12 cellular contexts compared by ENCODE assay signal in genomic region chr1:992336-992735, GRCh38. TPM values are rescaled to one million over a fixed set of nuclear protein-coding genes. Genes with fewer than 3 reads are reported as not detected.
DNase-seq lines count a peak whose midpoint lies in the region; ATAC-seq, FAIRE-seq and TF ChIP-seq lines count a peak whose summit lies in the region.
"Not testable (repeated sequence)": the region's sequence is repeated elsewhere in the genome, so short reads cannot be mapped to it uniquely, and the experiment has no call there.
"Had no signal": no experiment of that assay in that cellular context is flagged by ENCODE, and none has a peak within 500 bp of the region (broad histone marks: within the 10 kb centered on the region; RNA-seq: fewer than 3 reads in every experiment).

No MANE protein-coding gene starts in this region.

- peak; percentile 48 for ATAC-seq in activated CD8-positive, alpha-beta T cell treated with anti-CD3 and anti-CD28 coated beads for 36 hours
- ATAC-seq in GM12878 = peak; percentile 82
- not testable (repeated sequence) for ATAC-seq in left ventricle myocardium superior
- ATAC-seq in stimulated activated naive CD8-positive, alpha-beta T cell treated with anti-CD3 and anti-CD28 coated beads, Interleukin-15, Interleukin-2, amounts not matched to agents 100 U/mL and 50 U/mL, for 24 hours = peak; percentile 33

- not testable (repeated sequence) for H2AFZ ChIP-seq in GM12878 (ENCODE audit: control insufficient read depth, low read depth, low read length)

- not testable (repeated sequence) for H3K36me3 ChIP-seq in GM12878 (ENCODE audit: control insufficient read depth in 2 of 2, insufficient read depth in 2 of 2, low read length in 1 of 2)

- H3K9me3 Mint-ChIP-seq in HFFc6 = peaks cover 24% of the 10 kb centered on the region
- H3K9me3 Mint-ChIP-seq in activated CD8-positive, alpha-beta T cell treated with anti-CD3 and anti-CD28 coated beads for 36 hours = not testable (repeated sequence)
- H3K9me3 Mint-ChIP-seq in activated naive CD4-positive, alpha-beta T cell treated with anti-CD3 and anti-CD28 coated beads for 36 hours = peaks cover 12% of the 10 kb centered on the region

- intact Hi-C loops in activated CD8-positive, alpha-beta T cell treated with anti-CD3 and anti-CD28 coated beads for 36 hours (cut with micrococcal nuclease); activated naive CD4-positive, alpha-beta T cell treated with anti-CD3 and anti-CD28 coated beads for 36 hours (cut with micrococcal nuclease); GM12878 (cut with micrococcal nuclease; ENCODE audit: unreplicated experiment); left ventricle myocardium superior (cut with micrococcal nuclease): not testable (repeated sequence)

- not testable (repeated sequence) for TF ChIP-seq CTCF in GM12865 (IDR thresholded peaks at IDR 0.05; ENCODE audit: insufficient read depth, low read depth, low read length, missing control alignments); HFFc6 (IDR thresholded peaks at IDR 0.05); activated CD8-positive, alpha-beta T cell treated with anti-CD3 and anti-CD28 coated beads for 36 hours (IDR thresholded peaks at IDR 0.05); GM12878 (IDR thresholded peaks at IDR 0.05 in 2 of 3, conservative IDR thresholded peaks at IDR 0.05 in 1 of 3; ENCODE audit: control insufficient read depth in 2 of 3, extremely low read depth in 1 of 3, insufficient read depth in 1 of 3, low read depth in 3 of 3, low read length in 3 of 3)

- H3K27ac Mint-ChIP-seq in HFFc6 = 0 out of 2 replicates have a peak overlapping the region, but pooled peaks have one; percentile 13
- H3K27ac Mint-ChIP-seq in activated CD8-positive, alpha-beta T cell treated with anti-CD3 and anti-CD28 coated beads for 36 hours = peak overlapping the region; percentile 42
- peak overlapping the region; percentile 85 for H3K27ac Mint-ChIP-seq in activated naive CD4-positive, alpha-beta T cell treated with anti-CD3 and anti-CD28 coated beads for 36 hours

- RAD21 ChIA-PET in GM12878 (lab: Charles Lee; ENCODE audit: unreplicated experiment) = interaction anchor here (0.6 to 1.7 kb wide), 8 partner anchors 8 to 86 kb away, joined by 3 to 7 read pairs (median 3); partner anchors contain the start of genes AGRN and ISG15

- not testable (repeated sequence) for TF ChIP-seq EP300 in GM12878 (IDR thresholded peaks at IDR 0.05; ENCODE audit: borderline replicate concordance in 1 of 2, control insufficient read depth in 1 of 2, low read depth in 2 of 2, low read length in 2 of 2)

- not testable (repeated sequence) for H3K4me3 ChIP-seq in GM12865 (ENCODE audit: low read depth, low read length); GM12878

- peaks cover 20% of the 10 kb centered on the region for H3K4me1 ChIP-seq in GM12878 (ENCODE audit: control insufficient read depth, insufficient read depth, low read length)

- TF ChIP-seq POLR2A in GM12878 (IDR thresholded peaks at IDR 0.05; ENCODE audit: low read depth, low read length) = not testable (repeated sequence)

- H3K27me3 Mint-ChIP-seq in HFFc6 (ENCODE audit: insufficient read depth) = peaks cover 29% of the 10 kb centered on the region
- peaks cover 36% of the 10 kb centered on the region for H3K27me3 Mint-ChIP-seq in activated CD8-positive, alpha-beta T cell treated with anti-CD3 and anti-CD28 coated beads for 36 hours
- peaks cover 21% of the 10 kb centered on the region for H3K27me3 Mint-ChIP-seq in activated naive CD4-positive, alpha-beta T cell treated with anti-CD3 and anti-CD28 coated beads for 36 hours (ENCODE audit: low read depth)

- not testable (repeated sequence) for H3K4me3 Mint-ChIP-seq in HFFc6; activated CD8-positive, alpha-beta T cell treated with anti-CD3 and anti-CD28 coated beads for 36 hours; activated naive CD4-positive, alpha-beta T cell treated with anti-CD3 and anti-CD28 coated beads for 36 hours

- POLR2A ChIA-PET in activated CD8-positive, alpha-beta T cell treated with anti-CD3 and anti-CD28 coated beads for 36 hours (lab: Charles Lee) = interaction anchor here (0.9 to 2.1 kb wide), 3 partner anchors 12 to 72 kb away, joined by 3 to 6 read pairs (median 4); partner anchors contain the start of gene NOC2L
- POLR2A ChIA-PET in GM12878 (lab: Charles Lee) = interaction anchor here (0.8 to 2.4 kb wide), 8 partner anchors 9 to 72 kb away, joined by 3 to 11 read pairs (median 4); partner anchors contain the start of gene ISG15

- in situ Hi-C loops in GM12878 (cut with MboI) = not testable (repeated sequence)

- not testable (repeated sequence) for TF ChIP-seq RAD21 in GM12878 (IDR thresholded peaks at IDR 0.05; ENCODE audit: insufficient read depth, low read depth, low read length)

- SMC1A ChIA-PET in GM12878 (lab: Charles Lee; ENCODE audit: uncharacterized antibody, unreplicated experiment) = interaction anchor here (0.9 to 2.2 kb wide), 7 partner anchors 10 to 238 kb away, joined by 3 to 8 read pairs (median 4); partner anchors contain the start of gene ISG15

- peaks cover 23% of the 10 kb centered on the region for H3K36me3 Mint-ChIP-seq in HFFc6 (ENCODE audit: low read depth)
- H3K36me3 Mint-ChIP-seq in activated CD8-positive, alpha-beta T cell treated with anti-CD3 and anti-CD28 coated beads for 36 hours (ENCODE audit: low read depth); activated naive CD4-positive, alpha-beta T cell treated with anti-CD3 and anti-CD28 coated beads for 36 hours (ENCODE audit: low read depth): not testable (repeated sequence)

- CTCF ChIA-PET in activated CD8-positive, alpha-beta T cell treated with anti-CD3 and anti-CD28 coated beads for 36 hours (lab: Charles Lee) = interaction anchor here (1.0 to 4.2 kb wide), 5 partner anchors 9 to 71 kb away, joined by 3 to 37 read pairs (median 7); partner anchors contain the start of gene ISG15
- CTCF ChIA-PET in activated naive CD4-positive, alpha-beta T cell treated with anti-CD3 and anti-CD28 coated beads for 36 hours (lab: Charles Lee) = interaction anchor here (0.6 to 1.7 kb wide), 7 partner anchors 9 to 284 kb away, joined by 3 to 6 read pairs (median 3); partner anchors contain the start of gene ISG15
- CTCF ChIA-PET in GM12878 (lab: Yijun Ruan, JAX) = interaction anchor here (1.0 to 4.7 kb wide), 7 partner anchors 9 to 71 kb away, joined by 3 to 34 read pairs (median 6); partner anchors contain the start of gene ISG15

- peak overlapping the region; percentile 13; the same call in 1 of the 2 replicates for H3K27ac ChIP-seq in GM12878 (ENCODE audit: control insufficient read depth, insufficient read depth)

- H3K4me2 ChIP-seq in GM12878 (ENCODE audit: control insufficient read depth, insufficient read depth) = peak overlapping the region; percentile 21

- H3K79me2 ChIP-seq in GM12878 (ENCODE audit: control insufficient read depth, insufficient read depth, low read length) = not testable (repeated sequence)

- BruUV-seq in GM12878 (replicated peaks; lab: Mats Ljungman, UMichigan) = not testable (repeated sequence)

- 7% methylated on average over 7 of the region's 7 CpGs for WGBS in GM12878 (ENCODE audit: insufficient coverage, insufficient replicate concordance, low lambda C conversion rate, missing lambda C conversion rate)

- FAIRE-seq in GM12878 (lab: Jason Lieb, UNC) = peak; percentile 18

- DNase-seq in GM12865 (ENCODE audit: low read depth) = peak; percentile 56
- not testable (repeated sequence) for DNase-seq in HFFc6; activated CD8-positive, alpha-beta T cell treated with anti-CD3 and anti-CD28 coated beads for 36 hours; stimulated activated naive CD8-positive, alpha-beta T cell treated with anti-CD3 and anti-CD28 coated beads, Interleukin-15, Interleukin-2, amounts not matched to agents 100 U/mL and 50 U/mL, for 24 hours
- DNase-seq in activated naive CD4-positive, alpha-beta T cell treated with anti-CD3 and anti-CD28 coated beads for 36 hours = peak; percentile 47
- DNase-seq in GM12878 (ENCODE audit: low read depth, low spot score) = peak; percentile 38
- peak; percentile 1 for DNase-seq in left ventricle myocardium superior

- H3K9ac ChIP-seq in GM12878 (ENCODE audit: control insufficient read depth, insufficient read depth, low read length) = not testable (repeated sequence)

- not testable (repeated sequence) for H4K20me1 ChIP-seq in GM12878 (ENCODE audit: control insufficient read depth, insufficient read depth)

- not testable (repeated sequence) for H3K9me3 ChIP-seq in GM12878 (replicated peaks; ENCODE audit: control insufficient read depth, insufficient read depth, low read length)

- H3K4me1 Mint-ChIP-seq in HFFc6 (ENCODE audit: low read depth) = not testable (repeated sequence)
- H3K4me1 Mint-ChIP-seq in activated CD8-positive, alpha-beta T cell treated with anti-CD3 and anti-CD28 coated beads for 36 hours (ENCODE audit: low read depth) = peaks cover 22% of the 10 kb centered on the region
- H3K4me1 Mint-ChIP-seq in activated naive CD4-positive, alpha-beta T cell treated with anti-CD3 and anti-CD28 coated beads for 36 hours (ENCODE audit: low read depth) = peaks cover 24% of the 10 kb centered on the region

- H3K27me3 ChIP-seq in GM12878 (replicated peaks in 1 of 2; ENCODE audit: control insufficient read depth in 2 of 2, insufficient read depth in 2 of 2, low read length in 1 of 2) = not testable (repeated sequence)

RNA-seq across cellular contexts. Expression of gene HES4, which starts 7.6 kb away (rescaled TPM):
- total RNA-seq in HFFc6 (2021; fragmentation: NEBNext Ultra II Directional; extraction: Animal tissue kit (Norgen Biotek cat#: 25700)) = 10 to 100 TPM; 14.1 to 17.4 (median 15.6) TPM
- 1 to 10 TPM; 5.7 to 9.0 TPM for total RNA-seq in activated CD8-positive, alpha-beta T cell treated with anti-CD3 and anti-CD28 coated beads for 36 hours
- 1 to 10 TPM; 4.1 to 4.7 TPM for total RNA-seq in activated naive CD4-positive, alpha-beta T cell treated with anti-CD3 and anti-CD28 coated beads for 36 hours
- 1.2 and 2.2 TPM in 2 replicates for total RNA-seq in GM12878 (2013; cell fraction: nucleolus; rRNA removed)
- total RNA-seq in GM12878 (2014; rRNA removed) (0.73 and 0.76 TPM in 2 replicates), GM12878 (2014; rRNA removed; fragmentation: Illumina TruSeq; extraction: Trizol) (not detected in 2 replicates), GM12878 (2021) (0.97 and 1.2 TPM in 2 replicates), left ventricle myocardium superior (39.4 TPM)
- 0.45 TPM for polyA plus RNA-seq in GM12878 (2011; ENCODE audit: low read depth)
- polyA plus RNA-seq in GM12878 (2011; rRNA removed) (0.62 and 1.7 TPM in 2 replicates), GM12878 (2014; fragmentation: Illumina TruSeq; extraction: Trizol) (not detected in 2 replicates), GM12878 (2014; fragmentation: Nextera tagmentation; extraction: Ambion mirVana) (not detected), GM12878 (2014; rRNA removed) (0.75 and 0.85 TPM in 2 replicates), GM12878 (2016; fragmentation: Nextera tagmentation; extraction: Ambion mirVana) (under 1 TPM in 1 of 2 experiments, not detected in 1; 0.44 TPM)
- polyA plus RNA-seq in GM12878 (2011; cell fraction: cytosol; rRNA removed) = 5.7 and 9.0 TPM in 2 replicates
- polyA plus RNA-seq in GM12878 (2011; cell fraction: nucleus; rRNA removed) = 26.7 and 31.4 TPM in 2 replicates
- 0.47 and 2.2 TPM in 2 replicates for polyA plus RNA-seq in GM12878 (2012)
- polyA minus RNA-seq in GM12878 (2011; rRNA and poly(A)+ RNA removed) = 0.41 TPM in 1 of 2 replicates, not detected in the other
- polyA minus RNA-seq in GM12878 (2011; cell fraction: cytosol; rRNA and poly(A)+ RNA removed) = 2.3 and 3.1 TPM in 2 replicates
- polyA minus RNA-seq in GM12878 (2011; cell fraction: nucleus; rRNA and poly(A)+ RNA removed) = 3.3 and 3.7 TPM in 2 replicates

RNA-seq across cellular contexts. Expression of gene PERM1, which starts 10.4 kb away (rescaled TPM):
- total RNA-seq in HFFc6 (2021; fragmentation: NEBNext Ultra II Directional; extraction: Animal tissue kit (Norgen Biotek cat#: 25700)) = under 1 TPM in 2 of 6 experiments, not detected in 4; 0.17 to 0.18 TPM
- total RNA-seq in activated CD8-positive, alpha-beta T cell treated with anti-CD3 and anti-CD28 coated beads for 36 hours = not detected
- total RNA-seq in activated naive CD4-positive, alpha-beta T cell treated with anti-CD3 and anti-CD28 coated beads for 36 hours = not detected
- not detected in 2 replicates for total RNA-seq in GM12878 (2013; cell fraction: nucleolus; rRNA removed)
- not detected in 2 replicates for total RNA-seq in GM12878 (2014; rRNA removed)
- total RNA-seq in GM12878 (2014; rRNA removed; fragmentation: Illumina TruSeq; extraction: Trizol) = not detected in 2 replicates
- not detected in 2 replicates for total RNA-seq in GM12878 (2021)
- not detected for polyA plus RNA-seq in GM12878 (2011; ENCODE audit: low read depth)
- polyA plus RNA-seq in GM12878 (2011; rRNA removed) = not detected in 2 replicates
- 0.02 TPM in 1 of 2 replicates, not detected in the other for polyA plus RNA-seq in GM12878 (2011; cell fraction: cytosol; rRNA removed)
- not detected in 2 replicates for polyA plus RNA-seq in GM12878 (2011; cell fraction: nucleus; rRNA removed)
- 0.30 and 0.38 TPM in 2 replicates for polyA plus RNA-seq in GM12878 (2012)
- not detected in 2 replicates for polyA plus RNA-seq in GM12878 (2014; fragmentation: Illumina TruSeq; extraction: Trizol)
- not detected for polyA plus RNA-seq in GM12878 (2014; fragmentation: Nextera tagmentation; extraction: Ambion mirVana)
- polyA plus RNA-seq in GM12878 (2014; rRNA removed) = not detected in 2 replicates
- not detected for polyA plus RNA-seq in GM12878 (2016; fragmentation: Nextera tagmentation; extraction: Ambion mirVana)
- polyA minus RNA-seq in GM12878 (2011; rRNA and poly(A)+ RNA removed) = not detected in 2 replicates
- not detected in 2 replicates for polyA minus RNA-seq in GM12878 (2011; cell fraction: cytosol; rRNA and poly(A)+ RNA removed)
- polyA minus RNA-seq in GM12878 (2011; cell fraction: nucleus; rRNA and poly(A)+ RNA removed) = not detected in 2 replicates
- total RNA-seq in left ventricle myocardium superior = 187 TPM
- total RNA-seq: A673, GM23338, H7 had no signal
- polyA plus RNA-seq: BJ, CD14-positive monocyte had no signal

RNA-seq across cellular contexts. Expression of gene ISG15, which starts 21.0 kb away (rescaled TPM):
- 10 to 100 TPM; 38.4 to 89.1 (median 42.1) TPM for total RNA-seq in HFFc6 (2021; fragmentation: NEBNext Ultra II Directional; extraction: Animal tissue kit (Norgen Biotek cat#: 25700))
- total RNA-seq in activated CD8-positive, alpha-beta T cell treated with anti-CD3 and anti-CD28 coated beads for 36 hours = 100 to 1,000 TPM in 1 of 2 experiments, 10 to 100 TPM in 1; 94.5 to 102 TPM
- total RNA-seq in activated naive CD4-positive, alpha-beta T cell treated with anti-CD3 and anti-CD28 coated beads for 36 hours = 100 to 1,000 TPM; 143 to 147 TPM
- 7.8 and 8.2 TPM in 2 replicates for total RNA-seq in GM12878 (2013; cell fraction: nucleolus; rRNA removed)
- 357 and 384 TPM in 2 replicates for total RNA-seq in GM12878 (2014; rRNA removed)
- 72.7 and 74.1 TPM in 2 replicates for total RNA-seq in GM12878 (2014; rRNA removed; fragmentation: Illumina TruSeq; extraction: Trizol)
- total RNA-seq in GM12878 (2021) = 282 and 338 TPM in 2 replicates
- polyA plus RNA-seq in GM12878 (2011; ENCODE audit: low read depth) = 95.7 TPM
- 108 and 314 TPM in 2 replicates for polyA plus RNA-seq in GM12878 (2011; rRNA removed)
- 516 and 935 TPM in 2 replicates for polyA plus RNA-seq in GM12878 (2011; cell fraction: cytosol; rRNA removed)
- 365 and 403 TPM in 2 replicates for polyA plus RNA-seq in GM12878 (2011; cell fraction: nucleus; rRNA removed)
- polyA plus RNA-seq in GM12878 (2012) = 362 and 375 TPM in 2 replicates
- polyA plus RNA-seq in GM12878 (2014; fragmentation: Illumina TruSeq; extraction: Trizol) = 1.3 and 7.8 TPM in 2 replicates
- polyA plus RNA-seq in GM12878 (2014; fragmentation: Nextera tagmentation; extraction: Ambion mirVana) = 100 to 1,000 TPM in 1 of 2 experiments, 10 to 100 TPM in 1; 68.9 to 126 TPM
- polyA plus RNA-seq in GM12878 (2014; rRNA removed) = 378 and 409 TPM in 2 replicates
- 100 to 1,000 TPM; 266 to 307 TPM for polyA plus RNA-seq in GM12878 (2016; fragmentation: Nextera tagmentation; extraction: Ambion mirVana)
- polyA minus RNA-seq in GM12878 (2011; rRNA and poly(A)+ RNA removed) = 73.1 and 231 TPM in 2 replicates
- polyA minus RNA-seq in GM12878 (2011; cell fraction: cytosol; rRNA and poly(A)+ RNA removed) = 81.3 and 93.7 TPM in 2 replicates
- 59.8 and 76.6 TPM in 2 replicates for polyA minus RNA-seq in GM12878 (2011; cell fraction: nucleus; rRNA and poly(A)+ RNA removed)
- total RNA-seq in left ventricle myocardium superior = 16.4 TPM

RNA-seq across cellular contexts. Expression of gene PLEKHN1, which starts 26.1 kb away (rescaled TPM):
- 1 to 10 TPM; 5.2 to 6.9 (median 6.0) TPM for total RNA-seq in HFFc6 (2021; fragmentation: NEBNext Ultra II Directional; extraction: Animal tissue kit (Norgen Biotek cat#: 25700))
- 1 to 10 TPM; 1.0 to 1.3 TPM for total RNA-seq in activated CD8-positive, alpha-beta T cell treated with anti-CD3 and anti-CD28 coated beads for 36 hours
- under 1 TPM; 0.52 to 0.69 TPM for total RNA-seq in activated naive CD4-positive, alpha-beta T cell treated with anti-CD3 and anti-CD28 coated beads for 36 hours
- total RNA-seq in GM12878 (2013; cell fraction: nucleolus; rRNA removed) = 0.29 and 0.39 TPM in 2 replicates
- total RNA-seq in GM12878 (2014; rRNA removed) = 0.22 and 0.23 TPM in 2 replicates
- not detected in 2 replicates for total RNA-seq in GM12878 (2014; rRNA removed; fragmentation: Illumina TruSeq; extraction: Trizol)
- 0.26 and 0.43 TPM in 2 replicates for total RNA-seq in GM12878 (2021)
- not detected for polyA plus RNA-seq in GM12878 (2011; ENCODE audit: low read depth)
- 0.04 TPM in 1 of 2 replicates, not detected in the other for polyA plus RNA-seq in GM12878 (2011; rRNA removed)
- 0.01 and 0.05 TPM in 2 replicates for polyA plus RNA-seq in GM12878 (2011; cell fraction: cytosol; rRNA removed)
- 0.67 and 0.78 TPM in 2 replicates for polyA plus RNA-seq in GM12878 (2011; cell fraction: nucleus; rRNA removed)
- 0.24 and 0.51 TPM in 2 replicates for polyA plus RNA-seq in GM12878 (2012)
- not detected in 2 replicates for polyA plus RNA-seq in GM12878 (2014; fragmentation: Illumina TruSeq; extraction: Trizol)
- polyA plus RNA-seq in GM12878 (2014; fragmentation: Nextera tagmentation; extraction: Ambion mirVana) = not detected
- polyA plus RNA-seq in GM12878 (2014; rRNA removed) = 0.14 and 0.70 TPM in 2 replicates
- not detected for polyA plus RNA-seq in GM12878 (2016; fragmentation: Nextera tagmentation; extraction: Ambion mirVana)
- polyA minus RNA-seq in GM12878 (2011; rRNA and poly(A)+ RNA removed) = not detected in 2 replicates
- polyA minus RNA-seq in GM12878 (2011; cell fraction: cytosol; rRNA and poly(A)+ RNA removed) = not detected in 2 replicates
- 0.29 and 0.48 TPM in 2 replicates for polyA minus RNA-seq in GM12878 (2011; cell fraction: nucleus; rRNA and poly(A)+ RNA removed)
- total RNA-seq in left ventricle myocardium superior = not detected
- total RNA-seq: A673 had no signal

RNA-seq across cellular contexts. Expression of gene AGRN, which starts 27.6 kb away (rescaled TPM):
- total RNA-seq in HFFc6 (2021; fragmentation: NEBNext Ultra II Directional; extraction: Animal tissue kit (Norgen Biotek cat#: 25700)) = 100 to 1,000 TPM; 131 to 164 (median 140) TPM
- 10 to 100 TPM; 64.9 to 68.0 TPM for total RNA-seq in activated CD8-positive, alpha-beta T cell treated with anti-CD3 and anti-CD28 coated beads for 36 hours
- total RNA-seq in activated naive CD4-positive, alpha-beta T cell treated with anti-CD3 and anti-CD28 coated beads for 36 hours = 10 to 100 TPM; 30.5 to 35.1 TPM
- total RNA-seq in GM12878 (2013; cell fraction: nucleolus; rRNA removed) = 203 and 241 TPM in 2 replicates
- total RNA-seq in GM12878 (2014; rRNA removed) = 10.0 and 11.0 TPM in 2 replicates
- total RNA-seq in GM12878 (2014; rRNA removed; fragmentation: Illumina TruSeq; extraction: Trizol) = 3.1 and 3.6 TPM in 2 replicates
- total RNA-seq in GM12878 (2021) = 40.4 and 41.8 TPM in 2 replicates
- 16.8 TPM for polyA plus RNA-seq in GM12878 (2011; ENCODE audit: low read depth)
- polyA plus RNA-seq in GM12878 (2011; rRNA removed) = 13.3 and 21.7 TPM in 2 replicates
- 32.2 and 37.6 TPM in 2 replicates for polyA plus RNA-seq in GM12878 (2011; cell fraction: cytosol; rRNA removed)
- polyA plus RNA-seq in GM12878 (2011; cell fraction: nucleus; rRNA removed) = 468 and 475 TPM in 2 replicates
- 33.2 and 37.4 TPM in 2 replicates for polyA plus RNA-seq in GM12878 (2012)
- polyA plus RNA-seq in GM12878 (2014; fragmentation: Illumina TruSeq; extraction: Trizol) = 5.0 and 6.3 TPM in 2 replicates
- polyA plus RNA-seq in GM12878 (2014; fragmentation: Nextera tagmentation; extraction: Ambion mirVana) = under 1 TPM; 0.02 TPM
- polyA plus RNA-seq in GM12878 (2014; rRNA removed) = 23.7 and 25.1 TPM in 2 replicates
- under 1 TPM; 0.95 to 0.96 TPM for polyA plus RNA-seq in GM12878 (2016; fragmentation: Nextera tagmentation; extraction: Ambion mirVana)
- polyA minus RNA-seq in GM12878 (2011; rRNA and poly(A)+ RNA removed) = 27.1 and 40.5 TPM in 2 replicates
- 25.4 and 29.5 TPM in 2 replicates for polyA minus RNA-seq in GM12878 (2011; cell fraction: cytosol; rRNA and poly(A)+ RNA removed)
- 65.0 and 71.8 TPM in 2 replicates for polyA minus RNA-seq in GM12878 (2011; cell fraction: nucleus; rRNA and poly(A)+ RNA removed)
- total RNA-seq in left ventricle myocardium superior = 18.5 TPM

Comparison
In these comparisons a context has a peak if more than half of its experiments do, and no peak if none do; other contexts are left out.
1. H3K27ac Mint-ChIP-seq: peak in every context shown above with its lines; median percentile 85 in activated naive CD4-positive, alpha-beta T cell treated with anti-CD3 and anti-CD28 coated beads for 36 hours; 42 in activated CD8-positive, alpha-beta T cell treated with anti-CD3 and anti-CD28 coated beads for 36 hours; 13 in HFFc6.
2. RNA of gene PERM1, which starts 10.4 kb away (total RNA-seq): 187 TPM in left ventricle myocardium superior (single experiment); 0.17 to 0.18 TPM in HFFc6, not detected in activated CD8-positive, alpha-beta T cell treated with anti-CD3 and anti-CD28 coated beads for 36 hours, not detected in activated naive CD4-positive, alpha-beta T cell treated with anti-CD3 and anti-CD28 coated beads for 36 hours and not detected in GM12878; every median in the first group is over 100 times any median in the second.